ENCODE assay signal across 12 cellular contexts in the genomic region with DNA sequence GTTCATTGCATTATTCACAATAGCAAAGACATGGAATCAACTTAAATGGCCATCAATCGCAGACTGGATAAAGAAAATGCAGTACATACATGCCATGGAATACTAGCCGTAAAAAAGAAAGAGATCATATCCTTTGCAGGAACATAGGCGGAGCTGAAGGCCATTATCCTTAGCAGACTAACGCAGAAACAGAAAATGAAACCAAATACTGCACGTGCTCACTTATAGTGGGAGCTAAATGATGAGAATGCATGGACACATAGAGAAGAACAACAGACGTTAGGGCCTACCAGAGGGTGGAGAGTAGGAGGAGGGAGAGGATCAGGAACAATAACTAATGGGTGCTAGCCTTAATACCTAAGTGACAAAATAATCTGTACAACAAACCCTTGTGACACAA. TPM values are rescaled to one million over a fixed set of nuclear protein-coding genes. Genes with fewer than 3 reads are reported as not detected.
DNase-seq lines count a peak whose midpoint lies in the region; ATAC-seq and TF ChIP-seq lines count a peak whose summit lies in the region.
"Had no signal": no experiment of that assay in that cellular context is flagged by ENCODE, and none has a peak within 500 bp of the region (broad histone marks: within the 10 kb centered on the region; RNA-seq: fewer than 3 reads in every experiment).

No MANE protein-coding gene starts in this region.

- H3K27me3 Mint-ChIP-seq in activated T-cell treated with anti-CD3 and anti-CD28 coated beads, Interleukin-2, amount 50 U/mL, for 72 hours (ENCODE audit: low read depth) = no peaks in the 10 kb centered on the region
- no peaks in the 10 kb centered on the region for H3K27me3 Mint-ChIP-seq in activated naive CD8-positive, alpha-beta T cell treated with anti-CD3 and anti-CD28 coated beads for 36 hours
- H3K27me3 Mint-ChIP-seq in natural killer cell treated with Interleukin-12 subunit alpha and Interleukin-12 subunit beta and Interleukin-15 and Interleukin-18, amount 100 ng/mL, for 72 hours = no peaks in the 10 kb centered on the region

- intact Hi-C loops in sigmoid colon (cut with DNase I) = no loop called here

- H3K9me3 ChIP-seq in sigmoid colon = no peaks in the 10 kb centered on the region

- peak overlapping the region; percentile 54 to 74 for H3K4me3 Mint-ChIP-seq in activated T-cell treated with anti-CD3 and anti-CD28 coated beads, Interleukin-2, amount 50 U/mL, for 72 hours
- no peak overlapping the region for H3K4me3 Mint-ChIP-seq in activated naive CD8-positive, alpha-beta T cell treated with anti-CD3 and anti-CD28 coated beads for 36 hours
- peak overlapping the region; percentile 71 for H3K4me3 Mint-ChIP-seq in natural killer cell treated with Interleukin-12 subunit alpha and Interleukin-12 subunit beta and Interleukin-15 and Interleukin-18, amount 100 ng/mL, for 72 hours

- no peak for TF ChIP-seq POLR2A in sigmoid colon (IDR thresholded peaks at IDR 0.05)

- no peak overlapping the region for H3K27ac ChIP-seq in sigmoid colon
- H3K27ac ChIP-seq: tibial nerve had no signal

- peaks cover 14 to 24% of the 10 kb centered on the region in 2 donors for H3K9me3 Mint-ChIP-seq in activated T-cell treated with anti-CD3 and anti-CD28 coated beads, Interleukin-2, amount 50 U/mL, for 72 hours
- H3K9me3 Mint-ChIP-seq in activated naive CD8-positive, alpha-beta T cell treated with anti-CD3 and anti-CD28 coated beads for 36 hours = peaks cover 51% of the 10 kb centered on the region
- peaks cover 14% of the 10 kb centered on the region for H3K9me3 Mint-ChIP-seq in natural killer cell treated with Interleukin-12 subunit alpha and Interleukin-12 subunit beta and Interleukin-15 and Interleukin-18, amount 100 ng/mL, for 72 hours

- peak in 1 of 2 donors; percentile 19 for ATAC-seq in activated T-cell treated with anti-CD3 and anti-CD28 coated beads, Interleukin-2, amount 50 U/mL, for 72 hours (replicated peaks in 1 of 2)
- ATAC-seq in natural killer cell treated with Interleukin-12 subunit alpha and Interleukin-12 subunit beta and Interleukin-15 and Interleukin-18, amount 100 ng/mL, for 72 hours = peak; percentile 63 to 81
- ATAC-seq: SK-N-SH treated with all-trans-retinoic acid at 6 μM for 48 hours had no signal

- H3K4me3 ChIP-seq in sigmoid colon = no peak overlapping the region
- H3K4me3 ChIP-seq: tibial nerve had no signal

- DNase-seq in activated T-cell treated with anti-CD3 and anti-CD28 coated beads, Interleukin-2, amount 50 U/mL, for 72 hours = no peak
- DNase-seq in activated T-cell treated with anti-CD3 and anti-CD28 coated beads, Interleukin-2, amount 50 U/mL, for 1 hour = no peak
- DNase-seq in MV-4-11 (lab: John Stamatoyannopoulos, UW) (peak; percentile 4), sigmoid colon (no peak), GM03348 (ENCODE audit: low spot score) (no peak), SKM-1 treated with dmso at 0.1 percent for 144 hours (lab: John Stamatoyannopoulos, UW; ENCODE audit: unreplicated experiment) (no peak)
- DNase-seq in activated naive CD8-positive, alpha-beta T cell treated with anti-CD3 and anti-CD28 coated beads for 36 hours = no peak
- no peak for DNase-seq in natural killer cell treated with Interleukin-12 subunit alpha and Interleukin-12 subunit beta and Interleukin-15 and Interleukin-18, amount 100 ng/mL, for 72 hours (ENCODE audit: low spot score)
- DNase-seq: GF-D8, NCI-H82 had no signal

- H3K27me3 ChIP-seq in sigmoid colon = no peaks in the 10 kb centered on the region
- H3K27me3 ChIP-seq: tibial nerve had no signal

- TF ChIP-seq CTCF in sigmoid colon (IDR thresholded peaks at IDR 0.05) = no peak

- H3K4me1 ChIP-seq in sigmoid colon = no peaks in the 10 kb centered on the region
- H3K4me1 ChIP-seq: tibial nerve had no signal

- WGBS in sigmoid colon, 2 donors = 12 to 55% methylated on average over 6 of the region's 6 CpGs

- TF ChIP-seq EP300 in sigmoid colon (IDR thresholded peaks at IDR 0.05) = no peak

- peaks cover 0 to 4% (median 0%) of the 10 kb centered on the region in 4 donors for H3K36me3 ChIP-seq in sigmoid colon

- peaks cover 91% of the 10 kb centered on the region for H3K4me1 Mint-ChIP-seq in activated T-cell treated with anti-CD3 and anti-CD28 coated beads, Interleukin-2, amount 50 U/mL, for 72 hours (ENCODE audit: low read depth)
- H3K4me1 Mint-ChIP-seq in activated naive CD8-positive, alpha-beta T cell treated with anti-CD3 and anti-CD28 coated beads for 36 hours = peaks cover 69% of the 10 kb centered on the region
- peaks cover 62 to 93% of the 10 kb centered on the region in 2 donors for H3K4me1 Mint-ChIP-seq in natural killer cell treated with Interleukin-12 subunit alpha and Interleukin-12 subunit beta and Interleukin-15 and Interleukin-18, amount 100 ng/mL, for 72 hours (ENCODE audit: low read depth in 2 of 2)

- H3K36me3 Mint-ChIP-seq in activated T-cell treated with anti-CD3 and anti-CD28 coated beads, Interleukin-2, amount 50 U/mL, for 72 hours (ENCODE audit: insufficient read depth in 2 of 2) = peaks cover 37 to 78% of the 10 kb centered on the region in 2 donors
- peaks cover 82% of the 10 kb centered on the region for H3K36me3 Mint-ChIP-seq in activated naive CD8-positive, alpha-beta T cell treated with anti-CD3 and anti-CD28 coated beads for 36 hours
- H3K36me3 Mint-ChIP-seq in natural killer cell treated with Interleukin-12 subunit alpha and Interleukin-12 subunit beta and Interleukin-15 and Interleukin-18, amount 100 ng/mL, for 72 hours = peaks cover 76% of the 10 kb centered on the region

- peak overlapping the region; percentile 70 for H3K27ac Mint-ChIP-seq in activated T-cell treated with anti-CD3 and anti-CD28 coated beads, Interleukin-2, amount 50 U/mL, for 72 hours
- peak overlapping the region; percentile 82 for H3K27ac Mint-ChIP-seq in activated naive CD8-positive, alpha-beta T cell treated with anti-CD3 and anti-CD28 coated beads for 36 hours
- H3K27ac Mint-ChIP-seq in natural killer cell treated with Interleukin-12 subunit alpha and Interleukin-12 subunit beta and Interleukin-15 and Interleukin-18, amount 100 ng/mL, for 72 hours = peak overlapping the region; percentile 69 to 95

RNA-seq across cellular contexts. Expression of a gene that starts 57.9 kb away (rescaled TPM):
- 10 to 100 TPM; 34.4 to 37.3 TPM for total RNA-seq in activated T-cell treated with anti-CD3 and anti-CD28 coated beads, Interleukin-2, amount 50 U/mL, for 72 hours
- total RNA-seq in activated naive CD8-positive, alpha-beta T cell treated with anti-CD3 and anti-CD28 coated beads for 36 hours = 10 to 100 TPM; 36.1 to 40.2 TPM
- 10 to 100 TPM; 65.9 to 85.7 TPM for total RNA-seq in natural killer cell treated with Interleukin-12 subunit alpha and Interleukin-12 subunit beta and Interleukin-15 and Interleukin-18, amount 100 ng/mL, for 72 hours
- total RNA-seq in sigmoid colon = 10 to 100 TPM; 13.0 to 20.5 (median 16.8) TPM
- 1 to 10 TPM; 3.2 to 7.9 (median 3.6) TPM for polyA plus RNA-seq in sigmoid colon
